Comparison of ENCODE assay signal across 17 cellular contexts in genomic region chr17:21522755-21523154, GRCh38.
"Had no signal": no experiment of that assay in that cellular context is flagged by ENCODE, and none has a peak within 500 bp of the region (broad histone marks: within the 10 kb centered on the region; RNA-seq: fewer than 3 reads in every experiment).

No MANE protein-coding gene starts in this region.

- H3K36me3 ChIP-seq: MG63 had no signal

- H3K4me3 ChIP-seq: MG63 had no signal

- DNase-seq: IMR-90, Karpas-422, KG1, MG63, NCI-H1092, NCI-H1105 treated with DMSO at 0.1 percent for 48 hours, NCI-H1417 treated with DMSO at 0.1 percent for 48 hours, NCI-H146, NCI-H1930, NCI-H2081, NCI-H2107, NCI-H2227 treated with DMSO at 0.1 percent for 48 hours, NCI-H526 treated with DMSO at 0.1 percent for 48 hours, NCI-H774, Right ventricle myocardium superior, RPMI8226 had no signal

- H3K27me3 ChIP-seq: MG63 had no signal

- H3K9ac ChIP-seq: SK-N-SH had no signal

- H3K9me3 ChIP-seq: MG63, SK-N-SH had no signal
